Comparison of ENCODE assay signal across 3 cellular contexts in the genomic region with DNA sequence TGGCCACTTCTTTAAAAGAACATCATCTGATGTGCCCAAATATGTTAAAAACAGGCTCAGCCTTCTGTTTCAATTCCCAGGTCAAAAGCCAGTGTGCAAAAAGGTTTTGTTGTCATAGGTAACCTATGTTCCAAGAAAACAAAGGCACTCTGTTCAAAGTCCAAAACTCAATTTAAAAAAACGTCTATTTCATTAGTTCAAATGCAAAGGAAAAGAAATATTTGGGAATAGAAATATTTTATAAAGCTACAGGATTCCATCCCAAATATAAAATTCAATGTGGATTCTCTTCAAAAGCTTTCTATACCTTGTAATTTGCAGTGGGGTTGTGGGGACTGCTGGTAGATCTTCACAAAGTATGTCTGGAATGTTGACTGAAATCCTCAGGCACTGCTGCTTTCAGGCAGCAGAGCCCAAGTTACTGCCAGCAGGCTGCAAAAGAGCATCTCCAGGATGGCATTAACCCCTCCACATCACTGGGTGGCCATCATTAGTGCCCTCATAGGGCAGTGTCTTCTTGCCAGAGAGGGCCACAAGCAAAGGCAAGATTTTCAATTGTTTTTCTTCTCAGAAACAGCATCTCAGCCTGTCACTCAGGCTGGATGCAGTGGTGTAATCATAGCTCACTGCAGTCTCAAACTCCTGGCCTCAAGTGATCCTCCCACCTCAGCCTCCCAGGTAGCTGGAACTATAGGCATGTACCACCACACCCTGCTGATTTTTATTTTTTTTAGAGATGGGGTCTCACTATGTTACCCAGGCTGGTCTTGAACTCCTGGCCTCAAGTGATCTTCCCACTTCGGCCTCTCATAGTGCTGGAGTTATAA.
TF ChIP-seq lines count a peak whose summit lies in the region.

No MANE protein-coding gene starts in this region.

TF ChIP-seq in SK-N-SH treated with all-trans-retinoic acid at 6 μM for 48 hours, 23 proteins besides CTCF, POLR2A, EP300 and RAD21:
- TF ChIP-seq OSR1 (CRISPR knock-in tag; IDR thresholded peaks at IDR 0.05) (no peak), GLIS3 (CRISPR knock-in tag; IDR thresholded peaks at IDR 0.05) (no peak), ZNF70 (CRISPR knock-in tag; IDR thresholded peaks at IDR 0.05) (peak; percentile 69), TOX (CRISPR knock-in tag; IDR thresholded peaks at IDR 0.05; ENCODE audit: borderline replicate concordance) (no peak), TCF4 (CRISPR knock-in tag; IDR thresholded peaks at IDR 0.05; ENCODE audit: borderline replicate concordance) (no peak)
- TF ChIP-seq, protein P1, sequence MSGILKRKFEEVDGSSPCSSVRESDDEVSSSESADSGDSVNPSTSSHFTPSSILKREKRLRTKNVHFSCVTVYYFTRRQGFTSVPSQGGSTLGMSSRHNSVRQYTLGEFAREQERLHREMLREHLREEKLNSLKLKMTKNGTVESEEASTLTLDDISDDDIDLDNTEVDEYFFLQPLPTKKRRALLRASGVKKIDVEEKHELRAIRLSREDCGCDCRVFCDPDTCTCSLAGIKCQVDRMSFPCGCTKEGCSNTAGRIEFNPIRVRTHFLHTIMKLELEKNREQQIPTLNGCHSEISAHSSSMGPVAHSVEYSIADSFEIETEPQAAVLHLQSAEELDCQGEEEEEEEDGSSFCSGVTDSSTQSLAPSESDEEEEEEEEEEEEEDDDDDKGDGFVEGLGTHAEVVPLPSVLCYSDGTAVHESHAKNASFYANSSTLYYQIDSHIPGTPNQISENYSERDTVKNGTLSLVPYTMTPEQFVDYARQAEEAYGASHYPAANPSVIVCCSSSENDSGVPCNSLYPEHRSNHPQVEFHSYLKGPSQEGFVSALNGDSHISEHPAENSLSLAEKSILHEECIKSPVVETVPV (CRISPR knock-in tag; IDR thresholded peaks at IDR 0.05): no peak
TF ChIP-seq in SK-N-SH treated with all-trans-retinoic acid at 6 μM for 48 hours: peak in this region for 1.

TF ChIP-seq in SK-N-SH, 30 proteins besides CTCF, POLR2A, EP300 and RAD21:
- TF ChIP-seq TAF1 (IDR thresholded peaks at IDR 0.05; ENCODE audit: borderline replicate concordance, low read depth, low read length) (no peak), RFX5 (IDR thresholded peaks at IDR 0.05; ENCODE audit: low read length) (no peak), JUND (IDR thresholded peaks at IDR 0.05) (no peak), NRF1 (IDR thresholded peaks at IDR 0.05; ENCODE audit: low read depth, low read length) (no peak), YY1 (IDR thresholded peaks at IDR 0.05; ENCODE audit: low read depth) (no peak), POLR2AphosphoS5 (IDR thresholded peaks at IDR 0.05; ENCODE audit: low read depth, low read length) (no peak)
- TF ChIP-seq, protein P2, sequence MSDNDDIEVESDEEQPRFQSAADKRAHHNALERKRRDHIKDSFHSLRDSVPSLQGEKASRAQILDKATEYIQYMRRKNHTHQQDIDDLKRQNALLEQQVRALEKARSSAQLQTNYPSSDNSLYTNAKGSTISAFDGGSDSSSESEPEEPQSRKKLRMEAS (IDR thresholded peaks at IDR 0.05; ENCODE audit: low read depth): no peak
- TF ChIP-seq, protein P3, sequence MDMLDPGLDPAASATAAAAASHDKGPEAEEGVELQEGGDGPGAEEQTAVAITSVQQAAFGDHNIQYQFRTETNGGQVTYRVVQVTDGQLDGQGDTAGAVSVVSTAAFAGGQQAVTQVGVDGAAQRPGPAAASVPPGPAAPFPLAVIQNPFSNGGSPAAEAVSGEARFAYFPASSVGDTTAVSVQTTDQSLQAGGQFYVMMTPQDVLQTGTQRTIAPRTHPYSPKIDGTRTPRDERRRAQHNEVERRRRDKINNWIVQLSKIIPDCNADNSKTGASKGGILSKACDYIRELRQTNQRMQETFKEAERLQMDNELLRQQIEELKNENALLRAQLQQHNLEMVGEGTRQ (IDR thresholded peaks at IDR 0.05; ENCODE audit: borderline replicate concordance, low read depth, low read length): no peak
TF ChIP-seq in SK-N-SH: peak in this region for 0.

TF ChIP-seq in HepG2, 621 proteins besides CTCF, POLR2A, EP300 and RAD21 (continues in another document):
- TF ChIP-seq ZNF292 (CRISPR knock-in tag; IDR thresholded peaks at IDR 0.05; ENCODE audit: borderline replicate concordance, low read depth): 0 out of 2 replicates have a peak, but pooled peaks have one; percentile 1
- TF ChIP-seq ZNF598 (CRISPR knock-in tag; IDR thresholded peaks at IDR 0.05; ENCODE audit: borderline replicate concordance): no peak
- TF ChIP-seq ZNF33A (CRISPR knock-in tag; IDR thresholded peaks at IDR 0.05; ENCODE audit: borderline replicate concordance): no peak
- no peak for TF ChIP-seq ZNF567 (CRISPR knock-in tag; IDR thresholded peaks at IDR 0.05; ENCODE audit: borderline replicate concordance)
- 0 out of 2 replicates have a peak, but pooled peaks have one; percentile 27 for TF ChIP-seq HDAC2 (CRISPR knock-in tag; IDR thresholded peaks at IDR 0.05)
- no peak for TF ChIP-seq SOX6 (IDR thresholded peaks at IDR 0.05)
- TF ChIP-seq SOX6 (CRISPR knock-in tag; IDR thresholded peaks at IDR 0.05): peak; percentile 66; the same call in 1 of the 2 replicates
- TF ChIP-seq KDM5B (CRISPR knock-in tag; IDR thresholded peaks at IDR 0.05; ENCODE audit: borderline replicate concordance): no peak
- TF ChIP-seq MED1 (CRISPR knock-in tag; IDR thresholded peaks at IDR 0.05): no peak
- TF ChIP-seq, protein P4, sequence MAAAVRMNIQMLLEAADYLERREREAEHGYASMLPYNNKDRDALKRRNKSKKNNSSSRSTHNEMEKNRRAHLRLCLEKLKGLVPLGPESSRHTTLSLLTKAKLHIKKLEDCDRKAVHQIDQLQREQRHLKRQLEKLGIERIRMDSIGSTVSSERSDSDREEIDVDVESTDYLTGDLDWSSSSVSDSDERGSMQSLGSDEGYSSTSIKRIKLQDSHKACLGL (CRISPR knock-in tag; IDR thresholded peaks at IDR 0.05): no peak
- TF ChIP-seq NR2F1 (CRISPR knock-in tag; IDR thresholded peaks at IDR 0.05): peak in 1 of 2 experiments; percentile 50; a peak in 1 of 4 replicates
- TF ChIP-seq PPARG (CRISPR knock-in tag; conservative IDR thresholded peaks at IDR 0.05): peak; percentile 82
- TF ChIP-seq, protein P5, sequence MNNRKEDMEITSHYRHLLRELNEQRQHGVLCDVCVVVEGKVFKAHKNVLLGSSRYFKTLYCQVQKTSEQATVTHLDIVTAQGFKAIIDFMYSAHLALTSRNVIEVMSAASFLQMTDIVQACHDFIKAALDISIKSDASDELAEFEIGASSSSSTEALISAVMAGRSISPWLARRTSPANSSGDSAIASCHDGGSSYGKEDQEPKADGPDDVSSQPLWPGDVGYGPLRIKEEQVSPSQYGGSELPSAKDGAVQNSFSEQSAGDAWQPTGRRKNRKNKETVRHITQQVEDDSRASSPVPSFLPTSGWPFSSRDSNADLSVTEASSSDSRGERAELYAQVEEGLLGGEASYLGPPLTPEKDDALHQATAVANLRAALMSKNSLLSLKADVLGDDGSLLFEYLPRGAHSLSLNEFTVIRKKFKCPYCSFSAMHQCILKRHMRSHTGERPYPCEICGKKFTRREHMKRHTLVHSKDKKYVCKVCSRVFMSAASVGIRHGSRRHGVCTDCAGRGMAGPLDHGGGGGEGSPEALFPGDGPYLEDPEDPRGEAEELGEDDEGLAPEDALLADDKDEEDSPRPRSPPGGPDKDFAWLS (CRISPR knock-in tag; IDR thresholded peaks at IDR 0.05; ENCODE audit: borderline replicate concordance): no peak
- peak; percentile 51; the same call in 1 of the 2 replicates for TF ChIP-seq LCORL (IDR thresholded peaks at IDR 0.05)
- TF ChIP-seq LCORL (CRISPR knock-in tag; IDR thresholded peaks at IDR 0.05): 0 out of 2 replicates have a peak, but pooled peaks have one; percentile 30
- TF ChIP-seq ASH2L (IDR thresholded peaks at IDR 0.05; ENCODE audit: insufficient read length, low read depth, low read length): peak; percentile 92
- peak; percentile 43 for TF ChIP-seq RFX1 (IDR thresholded peaks at IDR 0.05)
- TF ChIP-seq ZFX (CRISPR knock-in tag; IDR thresholded peaks at IDR 0.05; ENCODE audit: low read depth): no peak
- TF ChIP-seq ZSCAN29 (CRISPR knock-in tag; conservative IDR thresholded peaks at IDR 0.05): peak; percentile 40; the same call in 1 of the 2 replicates
- TF ChIP-seq, protein P6, sequence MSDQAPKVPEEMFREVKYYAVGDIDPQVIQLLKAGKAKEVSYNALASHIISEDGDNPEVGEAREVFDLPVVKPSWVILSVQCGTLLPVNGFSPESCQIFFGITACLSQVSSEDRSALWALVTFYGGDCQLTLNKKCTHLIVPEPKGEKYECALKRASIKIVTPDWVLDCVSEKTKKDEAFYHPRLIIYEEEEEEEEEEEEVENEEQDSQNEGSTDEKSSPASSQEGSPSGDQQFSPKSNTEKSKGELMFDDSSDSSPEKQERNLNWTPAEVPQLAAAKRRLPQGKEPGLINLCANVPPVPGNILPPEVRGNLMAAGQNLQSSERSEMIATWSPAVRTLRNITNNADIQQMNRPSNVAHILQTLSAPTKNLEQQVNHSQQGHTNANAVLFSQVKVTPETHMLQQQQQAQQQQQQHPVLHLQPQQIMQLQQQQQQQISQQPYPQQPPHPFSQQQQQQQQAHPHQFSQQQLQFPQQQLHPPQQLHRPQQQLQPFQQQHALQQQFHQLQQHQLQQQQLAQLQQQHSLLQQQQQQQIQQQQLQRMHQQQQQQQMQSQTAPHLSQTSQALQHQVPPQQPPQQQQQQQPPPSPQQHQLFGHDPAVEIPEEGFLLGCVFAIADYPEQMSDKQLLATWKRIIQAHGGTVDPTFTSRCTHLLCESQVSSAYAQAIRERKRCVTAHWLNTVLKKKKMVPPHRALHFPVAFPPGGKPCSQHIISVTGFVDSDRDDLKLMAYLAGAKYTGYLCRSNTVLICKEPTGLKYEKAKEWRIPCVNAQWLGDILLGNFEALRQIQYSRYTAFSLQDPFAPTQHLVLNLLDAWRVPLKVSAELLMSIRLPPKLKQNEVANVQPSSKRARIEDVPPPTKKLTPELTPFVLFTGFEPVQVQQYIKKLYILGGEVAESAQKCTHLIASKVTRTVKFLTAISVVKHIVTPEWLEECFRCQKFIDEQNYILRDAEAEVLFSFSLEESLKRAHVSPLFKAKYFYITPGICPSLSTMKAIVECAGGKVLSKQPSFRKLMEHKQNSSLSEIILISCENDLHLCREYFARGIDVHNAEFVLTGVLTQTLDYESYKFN (CRISPR knock-in tag; conservative IDR thresholded peaks at IDR 0.05): peak; percentile 72
- TF ChIP-seq KAT7 (CRISPR knock-in tag; IDR thresholded peaks at IDR 0.05; ENCODE audit: borderline replicate concordance): no peak
- peak; percentile 48; the same call in 1 of the 2 replicates for TF ChIP-seq FOXJ3 (CRISPR knock-in tag; IDR thresholded peaks at IDR 0.05; ENCODE audit: borderline replicate concordance)
- no peak for TF ChIP-seq FOXM1 (CRISPR knock-in tag; IDR thresholded peaks at IDR 0.05)
- no peak for TF ChIP-seq FOXP1 (IDR thresholded peaks at IDR 0.05)
- peak; percentile 34; the same call in 1 of the 2 replicates for TF ChIP-seq FOXP1 (CRISPR knock-in tag; IDR thresholded peaks at IDR 0.05)
- no peak for TF ChIP-seq AGO1 (IDR thresholded peaks at IDR 0.05; ENCODE audit: low read depth, low read length, poor library complexity, severe bottlenecking)
- TF ChIP-seq, protein P7, sequence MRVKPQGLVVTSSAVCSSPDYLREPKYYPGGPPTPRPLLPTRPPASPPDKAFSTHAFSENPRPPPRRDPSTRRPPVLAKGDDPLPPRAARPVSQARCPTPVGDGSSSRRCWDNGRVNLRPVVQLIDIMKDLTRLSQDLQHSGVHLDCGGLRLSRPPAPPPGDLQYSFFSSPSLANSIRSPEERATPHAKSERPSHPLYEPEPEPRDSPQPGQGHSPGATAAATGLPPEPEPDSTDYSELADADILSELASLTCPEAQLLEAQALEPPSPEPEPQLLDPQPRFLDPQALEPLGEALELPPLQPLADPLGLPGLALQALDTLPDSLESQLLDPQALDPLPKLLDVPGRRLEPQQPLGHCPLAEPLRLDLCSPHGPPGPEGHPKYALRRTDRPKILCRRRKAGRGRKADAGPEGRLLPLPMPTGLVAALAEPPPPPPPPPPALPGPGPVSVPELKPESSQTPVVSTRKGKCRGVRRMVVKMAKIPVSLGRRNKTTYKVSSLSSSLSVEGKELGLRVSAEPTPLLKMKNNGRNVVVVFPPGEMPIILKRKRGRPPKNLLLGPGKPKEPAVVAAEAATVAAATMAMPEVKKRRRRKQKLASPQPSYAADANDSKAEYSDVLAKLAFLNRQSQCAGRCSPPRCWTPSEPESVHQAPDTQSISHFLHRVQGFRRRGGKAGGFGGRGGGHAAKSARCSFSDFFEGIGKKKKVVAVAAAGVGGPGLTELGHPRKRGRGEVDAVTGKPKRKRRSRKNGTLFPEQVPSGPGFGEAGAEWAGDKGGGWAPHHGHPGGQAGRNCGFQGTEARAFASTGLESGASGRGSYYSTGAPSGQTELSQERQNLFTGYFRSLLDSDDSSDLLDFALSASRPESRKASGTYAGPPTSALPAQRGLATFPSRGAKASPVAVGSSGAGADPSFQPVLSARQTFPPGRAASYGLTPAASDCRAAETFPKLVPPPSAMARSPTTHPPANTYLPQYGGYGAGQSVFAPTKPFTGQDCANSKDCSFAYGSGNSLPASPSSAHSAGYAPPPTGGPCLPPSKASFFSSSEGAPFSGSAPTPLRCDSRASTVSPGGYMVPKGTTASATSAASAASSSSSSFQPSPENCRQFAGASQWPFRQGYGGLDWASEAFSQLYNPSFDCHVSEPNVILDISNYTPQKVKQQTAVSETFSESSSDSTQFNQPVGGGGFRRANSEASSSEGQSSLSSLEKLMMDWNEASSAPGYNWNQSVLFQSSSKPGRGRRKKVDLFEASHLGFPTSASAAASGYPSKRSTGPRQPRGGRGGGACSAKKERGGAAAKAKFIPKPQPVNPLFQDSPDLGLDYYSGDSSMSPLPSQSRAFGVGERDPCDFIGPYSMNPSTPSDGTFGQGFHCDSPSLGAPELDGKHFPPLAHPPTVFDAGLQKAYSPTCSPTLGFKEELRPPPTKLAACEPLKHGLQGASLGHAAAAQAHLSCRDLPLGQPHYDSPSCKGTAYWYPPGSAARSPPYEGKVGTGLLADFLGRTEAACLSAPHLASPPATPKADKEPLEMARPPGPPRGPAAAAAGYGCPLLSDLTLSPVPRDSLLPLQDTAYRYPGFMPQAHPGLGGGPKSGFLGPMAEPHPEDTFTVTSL (CRISPR knock-in tag; IDR thresholded peaks at IDR 0.05; ENCODE audit: borderline replicate concordance): peak; percentile 50; the same call in 1 of the 2 replicates
- 0 out of 2 replicates have a peak, but pooled peaks have one; percentile 48 for TF ChIP-seq DPF2 (CRISPR knock-in tag; IDR thresholded peaks at IDR 0.05; ENCODE audit: borderline replicate concordance, low read depth)
- peak; percentile 57 for TF ChIP-seq HNF4A (CRISPR knock-in tag; IDR thresholded peaks at IDR 0.05)
- no peak for TF ChIP-seq BHLHE40 (IDR thresholded peaks at IDR 0.05; ENCODE audit: low read length)
- TF ChIP-seq SOX5 (CRISPR knock-in tag; IDR thresholded peaks at IDR 0.05; ENCODE audit: borderline replicate concordance): peak; percentile 35; the same call in 1 of the 2 replicates
- TF ChIP-seq RFXAP (CRISPR knock-in tag; IDR thresholded peaks at IDR 0.05; ENCODE audit: borderline replicate concordance): no peak
- TF ChIP-seq SOX13 (IDR thresholded peaks at IDR 0.05): no peak
- TF ChIP-seq SOX13 (CRISPR knock-in tag; conservative IDR thresholded peaks at IDR 0.05 in 1 of 2, IDR thresholded peaks at IDR 0.05 in 1 of 2): peak in 1 of 2 experiments; percentile 55; a peak in 1 of 4 replicates
